1 cellular context compared by ENCODE assay signal in genomic region chr4:139015269-139015947, GRCh38.
TF ChIP-seq lines count a peak whose summit lies in the region.

Gene NOCT, plus strand, starts transcription at chr4:139015781. Its CDS starts 201 bp downstream, at chr4:139015982.

TF ChIP-seq in HepG2, 621 proteins besides CTCF, POLR2A, EP300 and RAD21 (continued from another document and continues in another):
- TF ChIP-seq ZNF124 (CRISPR knock-in tag; IDR thresholded peaks at IDR 0.05), result peak; percentile 19; the same call in 1 of the 2 replicates
- peak; percentile 64 for TF ChIP-seq CREM (IDR thresholded peaks at IDR 0.05)
- TF ChIP-seq CREM (CRISPR knock-in tag; IDR thresholded peaks at IDR 0.05), result no peak
- TF ChIP-seq HMGXB3 (CRISPR knock-in tag; IDR thresholded peaks at IDR 0.05; ENCODE audit: borderline replicate concordance), result peak; percentile 4; the same call in 1 of the 2 replicates
- peak; percentile 84 for TF ChIP-seq ARNTL (CRISPR knock-in tag; IDR thresholded peaks at IDR 0.05)
- no peak for TF ChIP-seq SYNCRIP (IDR thresholded peaks at IDR 0.05; ENCODE audit: insufficient read depth, low read depth, low read length)
- TF ChIP-seq ZNF350 (CRISPR knock-in tag; IDR thresholded peaks at IDR 0.05; ENCODE audit: borderline replicate concordance, low read depth), result peak; percentile 83
- TF ChIP-seq ZNF34 (CRISPR knock-in tag; IDR thresholded peaks at IDR 0.05; ENCODE audit: borderline replicate concordance), result 0 out of 2 replicates have a peak, but pooled peaks have one; percentile 35
- peak; percentile 71; the same call in 1 of the 2 replicates for TF ChIP-seq ZC3H13 (CRISPR knock-in tag; IDR thresholded peaks at IDR 0.05)
- no peak for TF ChIP-seq TBL1XR1 (IDR thresholded peaks at IDR 0.05; ENCODE audit: borderline replicate concordance, low read length, partially characterized antibody)
- peak; percentile 48; the same call in 1 of the 2 replicates for TF ChIP-seq ZBTB20 (CRISPR knock-in tag; IDR thresholded peaks at IDR 0.05; ENCODE audit: borderline replicate concordance, low read depth)
- TF ChIP-seq HNF1B (CRISPR knock-in tag; IDR thresholded peaks at IDR 0.05), result peak; percentile 81; the same call in 1 of the 2 replicates
- no peak for TF ChIP-seq ZBTB8A (CRISPR knock-in tag; IDR thresholded peaks at IDR 0.05; ENCODE audit: borderline replicate concordance, low read depth)
- TF ChIP-seq E2F2 (CRISPR knock-in tag; IDR thresholded peaks at IDR 0.05; ENCODE audit: borderline replicate concordance), result 0 out of 2 replicates have a peak, but pooled peaks have one; percentile 71
- no peak for TF ChIP-seq ZNF10 (CRISPR knock-in tag; IDR thresholded peaks at IDR 0.05; ENCODE audit: borderline replicate concordance, low read depth)
- TF ChIP-seq TFDP2 (CRISPR knock-in tag; IDR thresholded peaks at IDR 0.05), result peak; percentile 66
- TF ChIP-seq ZNF446 (CRISPR knock-in tag; IDR thresholded peaks at IDR 0.05), result peak; percentile 73; the same call in 1 of the 2 replicates
- TF ChIP-seq THYN1 (CRISPR knock-in tag; IDR thresholded peaks at IDR 0.05; ENCODE audit: borderline replicate concordance, low read depth), result no peak
- no peak for TF ChIP-seq ZC3H4 (CRISPR knock-in tag; IDR thresholded peaks at IDR 0.05; ENCODE audit: borderline replicate concordance)
- TF ChIP-seq ZNF784 (CRISPR knock-in tag; IDR thresholded peaks at IDR 0.05; ENCODE audit: borderline replicate concordance), result peak; percentile 52; the same call in 1 of the 2 replicates
- TF ChIP-seq NKX3-1 (CRISPR knock-in tag; IDR thresholded peaks at IDR 0.05), result no peak
- TF ChIP-seq ZNF563 (CRISPR knock-in tag; IDR thresholded peaks at IDR 0.05), result peak; percentile 82; the same call in 1 of the 2 replicates
- TF ChIP-seq GTF2F1 (IDR thresholded peaks at IDR 0.05; ENCODE audit: low read length), result peak; percentile 46; the same call in 1 of the 2 replicates
- TF ChIP-seq ZNF773 (CRISPR knock-in tag; IDR thresholded peaks at IDR 0.05; ENCODE audit: borderline replicate concordance), result peak; percentile 36; the same call in 1 of the 2 replicates
- no peak for TF ChIP-seq TCF7 (IDR thresholded peaks at IDR 0.05; ENCODE audit: low read depth)
- TF ChIP-seq ZNF678 (CRISPR knock-in tag; IDR thresholded peaks at IDR 0.05), result peak; percentile 44; the same call in 1 of the 2 replicates
- 0 out of 2 replicates have a peak, but pooled peaks have one; percentile 38 for TF ChIP-seq GFI1 (CRISPR knock-in tag; IDR thresholded peaks at IDR 0.05; ENCODE audit: borderline replicate concordance)
- TF ChIP-seq ZNF160 (CRISPR knock-in tag; IDR thresholded peaks at IDR 0.05), result peak; percentile 44; the same call in 1 of the 2 replicates
- TF ChIP-seq ZNF607 (CRISPR knock-in tag; IDR thresholded peaks at IDR 0.05; ENCODE audit: borderline replicate concordance), result peak; percentile 84; the same call in 1 of the 2 replicates
- peak; percentile 26; the same call in 1 of the 2 replicates for TF ChIP-seq RXRB (CRISPR knock-in tag; IDR thresholded peaks at IDR 0.05; ENCODE audit: borderline replicate concordance)
- peak; percentile 33; the same call in 1 of the 2 replicates for TF ChIP-seq ZNF619 (CRISPR knock-in tag; IDR thresholded peaks at IDR 0.05)
- no peak for TF ChIP-seq LCORL (IDR thresholded peaks at IDR 0.05)
- TF ChIP-seq LCORL (CRISPR knock-in tag; IDR thresholded peaks at IDR 0.05), result no peak; the same call in 1 of the 2 replicates
- TF ChIP-seq ZGPAT (CRISPR knock-in tag; IDR thresholded peaks at IDR 0.05), result peak; percentile 84
- TF ChIP-seq CCDC6 (CRISPR knock-in tag; IDR thresholded peaks at IDR 0.05), result peak; percentile 96
- TF ChIP-seq ATF4 (CRISPR knock-in tag; IDR thresholded peaks at IDR 0.05), result peak in 1 of 2 experiments; percentile 79; a peak in 1 of 4 replicates
- 0 out of 2 replicates have a peak, but pooled peaks have one; percentile 50 for TF ChIP-seq ELK4 (CRISPR knock-in tag; IDR thresholded peaks at IDR 0.05; ENCODE audit: borderline replicate concordance)
- no peak for TF ChIP-seq CBX5 (CRISPR knock-in tag; IDR thresholded peaks at IDR 0.05; ENCODE audit: borderline replicate concordance)
- TF ChIP-seq HNF1A (IDR thresholded peaks at IDR 0.05; ENCODE audit: low read depth), result no peak
- TF ChIP-seq HNF1A (CRISPR knock-in tag; IDR thresholded peaks at IDR 0.05; ENCODE audit: borderline replicate concordance), result peak; percentile 70; the same call in 1 of the 2 replicates
- TF ChIP-seq FOSL2 (CRISPR knock-in tag; IDR thresholded peaks at IDR 0.05), result peak; percentile 14
- peak; percentile 23; the same call in 1 of the 2 replicates for TF ChIP-seq ZNF225 (CRISPR knock-in tag; IDR thresholded peaks at IDR 0.05)
